9 cellular contexts compared by ENCODE assay signal in the genomic region with DNA sequence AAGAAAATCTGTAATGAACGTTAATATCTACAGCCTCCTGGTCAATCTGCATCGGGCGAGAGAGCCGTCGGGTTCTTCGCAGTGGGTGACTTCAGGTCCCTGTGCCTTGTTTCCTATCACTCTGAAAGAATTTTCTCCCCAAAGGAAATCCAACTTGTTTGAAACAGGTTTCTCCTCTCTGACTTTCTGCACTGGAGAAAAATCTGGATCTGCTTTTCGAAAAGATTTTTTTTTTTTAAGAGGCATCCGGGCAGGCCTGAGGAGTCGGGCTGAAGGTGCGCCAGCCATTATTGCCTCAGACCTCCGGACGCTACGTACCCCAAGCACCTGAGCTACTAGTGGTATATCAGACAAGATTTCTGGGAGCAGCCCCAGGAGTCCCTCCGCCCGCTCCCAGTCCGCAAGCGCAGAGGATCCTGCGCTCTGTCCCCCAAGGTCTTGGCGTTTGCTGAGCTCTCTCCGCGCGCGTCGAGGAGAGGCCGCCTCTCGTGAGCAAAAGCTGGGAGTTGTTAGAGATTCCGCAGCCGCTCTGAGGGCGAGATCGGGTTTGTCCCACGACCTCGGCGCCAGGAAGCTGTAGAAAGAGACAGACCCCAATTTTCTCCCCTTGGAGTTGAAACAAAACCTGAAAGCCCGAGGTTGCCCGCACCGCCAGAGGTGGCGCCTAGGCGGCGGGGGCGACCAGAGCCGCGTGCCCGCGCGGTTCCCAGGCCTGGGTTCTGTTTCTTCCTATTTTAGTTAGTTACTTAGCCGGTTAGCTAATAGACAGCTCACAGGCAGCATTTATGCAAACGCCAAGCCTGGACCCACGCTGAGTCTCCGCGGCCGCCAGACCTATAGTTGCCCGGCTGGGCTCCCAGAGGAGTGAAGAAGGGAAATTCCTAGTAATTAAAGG.
DNase-seq lines count a peak whose midpoint lies in the region; ATAC-seq and TF ChIP-seq lines count a peak whose summit lies in the region.
"Had no signal": no experiment of that assay in that cellular context is flagged by ENCODE, and none has a peak within 500 bp of the region (broad histone marks: within the 10 kb centered on the region; RNA-seq: fewer than 3 reads in every experiment).

No MANE protein-coding gene starts in this region.

- ATAC-seq in GM18861 (IDR thresholded peaks at IDR 0.05; ENCODE audit: unreplicated experiment), result no peak
- ATAC-seq: SK-N-SH treated with all-trans-retinoic acid at 6 μM for 48 hours had no signal

- H3K4me3 ChIP-seq in coronary artery (peak overlapping the region; percentile 54), parathyroid adenoma (ENCODE audit: low read depth, low read length) (no peak overlapping the region), colonic mucosa (no peak overlapping the region)

- H3K27me3 ChIP-seq in parathyroid adenoma (ENCODE audit: control insufficient read depth, insufficient read depth, low read length), result no peaks in the 10 kb centered on the region
- peaks cover 87% of the 10 kb centered on the region for H3K27me3 ChIP-seq in colonic mucosa

- H3K9ac ChIP-seq in parathyroid adenoma (no peak overlapping the region), colonic mucosa (ENCODE audit: low read depth in 2 of 2, low read length in 2 of 2) (no peak overlapping the region)

- no peak overlapping the region for H3K27ac ChIP-seq in coronary artery
- no peak overlapping the region for H3K27ac ChIP-seq in parathyroid adenoma
- H3K27ac ChIP-seq in colonic mucosa, result no peak overlapping the region

- H3K4me1 ChIP-seq in parathyroid adenoma, result no peaks in the 10 kb centered on the region
- H3K4me1 ChIP-seq in colonic mucosa, result peaks cover 5% of the 10 kb centered on the region

- intact Hi-C loops in colonic mucosa (cut with DNase I), result no loop called here

- peak overlapping the region; percentile 49 for H3K4me2 ChIP-seq in parathyroid adenoma (ENCODE audit: low read length)

- H3K79me2 ChIP-seq in parathyroid adenoma, result no peaks in the 10 kb centered on the region

- DNase-seq in ELF-1 (ENCODE audit: low read depth, low spot score), result peak; percentile 74
- DNase-seq in NCI-H2227 treated with DMSO at 0.1 percent for 48 hours (lab: John Stamatoyannopoulos, UW), result peak; percentile 89
- DNase-seq in coronary artery (ENCODE audit: low spot score), result no peak
- DNase-seq in colonic mucosa, result no peak
- no peak for DNase-seq in NCI-H187 treated with DMSO at 0.1 percent for 48 hours (lab: John Stamatoyannopoulos, UW)
- no peak for DNase-seq in NCI-H187 (lab: John Stamatoyannopoulos, UW)

- no peak for TF ChIP-seq CTCF in coronary artery (IDR thresholded peaks at IDR 0.05)
- no peak for TF ChIP-seq CTCF in parathyroid adenoma (IDR thresholded peaks at IDR 0.05)
- TF ChIP-seq CTCF in colonic mucosa (IDR thresholded peaks at IDR 0.05), result no peak

- no peaks in the 10 kb centered on the region for H3K9me3 ChIP-seq in parathyroid adenoma (ENCODE audit: control insufficient read depth, low read length)
- H3K9me3 ChIP-seq in colonic mucosa, result no peaks in the 10 kb centered on the region

- no peak overlapping the region for H2AFZ ChIP-seq in parathyroid adenoma

- no peaks in the 10 kb centered on the region for H3K36me3 ChIP-seq in parathyroid adenoma (ENCODE audit: control insufficient read depth, insufficient read depth, low read length)
- H3K36me3 ChIP-seq in colonic mucosa, result no peaks in the 10 kb centered on the region

Comparison
In these comparisons a context has a peak if more than half of its experiments do, and no peak if none do; other contexts are left out.
1. DNase-seq: peak in ELF-1 (single experiment) and NCI-H2227 treated with DMSO at 0.1 percent for 48 hours (single experiment); none in coronary artery (single experiment), colonic mucosa (single experiment), NCI-H187 treated with DMSO at 0.1 percent for 48 hours (single experiment) and NCI-H187 (0 of 2).